Comparison of ENCODE assay signal across 11 cellular contexts in the genomic region with DNA sequence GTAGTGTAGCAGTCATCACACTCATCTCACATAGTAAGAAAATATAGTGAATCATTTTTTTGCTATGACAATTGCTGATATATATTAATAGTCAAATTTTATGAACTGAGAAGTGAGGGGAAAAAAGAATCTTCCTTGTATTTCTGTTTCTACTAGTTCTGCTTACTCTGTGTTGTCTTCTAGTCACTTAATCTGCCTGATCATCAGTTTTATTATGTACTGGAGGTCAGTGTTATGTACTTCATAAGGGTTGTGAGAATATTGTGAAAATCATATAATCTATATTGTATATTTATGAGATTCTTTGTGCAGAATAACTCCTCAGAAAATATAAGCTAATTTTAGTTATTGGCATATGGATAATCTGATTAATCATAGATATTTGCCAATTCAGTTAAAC.
"Had no signal": no experiment of that assay in that cellular context is flagged by ENCODE, and none has a peak within 500 bp of the region (broad histone marks: within the 10 kb centered on the region; RNA-seq: fewer than 3 reads in every experiment).

No MANE protein-coding gene starts in this region.

- DNase-seq: GM23248, GOT3, H7, H9, HCEC 1CT, HFFc6 had no signal

- H3K36me3 ChIP-seq: HAP-1 had no signal

- ATAC-seq: GM23338, HCT116 had no signal

- H3K4me3 ChIP-seq: GM23248, GM23338, HAP-1 had no signal

- H3K4me2 ChIP-seq: GM23338 had no signal

- H3K9ac ChIP-seq: GM23248 had no signal

- H3K27ac ChIP-seq: GM23248 had no signal

- H3K9me3 ChIP-seq: HAP-1 had no signal

- H3K4me1 ChIP-seq: HAP-1 had no signal

- H2AFZ ChIP-seq: GM23248, GM23338 had no signal

- FAIRE-seq: H1, H54 had no signal
